26 cellular contexts compared by ENCODE assay signal in genomic region chr20:34004790-34005457, GRCh38.
"Had no signal": no experiment of that assay in that cellular context is flagged by ENCODE, and none has a peak within 500 bp of the region (broad histone marks: within the 10 kb centered on the region; RNA-seq: fewer than 3 reads in every experiment).

No MANE protein-coding gene starts in this region.

- ATAC-seq: activated CD8-positive, alpha-beta T cell treated with anti-CD3 and anti-CD28 coated beads, Interleukin-2, amount 10 ng/mL, durations not matched to agents 7 days and 5 days; esophagus mucosa; T-cell; upper lobe of right lung had no signal

- H2AFZ ChIP-seq: parathyroid adenoma had no signal

- H3K9me3 ChIP-seq: left ventricle myocardium inferior, sigmoid colon, testis, upper lobe of right lung had no signal

- H3K27me3 Mint-ChIP-seq: activated T-helper 17 cell treated with anti-CD3 and anti-CD28 coated beads, Interleukin-2, amount 50 U/mL, for 72 hours; T-cell had no signal

- DNase-seq: activated CD4-positive, alpha-beta T cell treated with anti-CD3 and anti-CD28 coated beads for 1 hour; activated CD4-positive, alpha-beta T cell treated with anti-CD3 and anti-CD28 coated beads, Interleukin-2, amount 50 U/mL, for 1 hour; activated CD8-positive, alpha-beta T cell treated with anti-CD3 and anti-CD28 coated beads, Interleukin-2, amount 10 ng/mL, durations not matched to agents 7 days and 5 days; central memory CD4-positive, alpha-beta T cell; effector memory CD4-positive, alpha-beta T cell; foreskin melanocyte; kidney glomerular epithelial cell; left ventricle myocardium inferior; nucleus accumbens; sigmoid colon; stimulated activated CD4-positive, alpha-beta T cell treated with anti-CD3 and anti-CD28 coated beads, Interleukin-15, amount 100 ng/mL, for 24 hours; stimulated activated CD8-positive, alpha-beta memory T cell treated with anti-CD3 and anti-CD28 coated beads, Interleukin-4, amount 100 ng/mL, for 48 hours; stimulated activated naive CD4-positive, alpha-beta T cell; T-cell; testis; upper lobe of right lung had no signal

- H3K27me3 ChIP-seq: sigmoid colon, testis, upper lobe of right lung had no signal

- H3K9ac ChIP-seq: parathyroid adenoma had no signal

- H3K4me3 ChIP-seq: left ventricle myocardium inferior, sigmoid colon, smooth muscle cell, testis, upper lobe of right lung had no signal

- H3K4me2 ChIP-seq: smooth muscle cell had no signal

- H3K27ac Mint-ChIP-seq: activated CD8-positive, alpha-beta T cell treated with anti-CD3 and anti-CD28 coated beads, Interleukin-2, amount 10 ng/mL, durations not matched to agents 7 days and 5 days; mesothelial cell of epicardium; T-helper 2 cell treated with Interferon-gamma antibody and Interleukin-4, amounts not matched to agents 5 μg/mL and 100 μg/mL, for 36 hours had no signal

- H3K36me3 ChIP-seq: left ventricle myocardium inferior, sigmoid colon, upper lobe of right lung had no signal

- H3K9me3 Mint-ChIP-seq: activated naive CD4-positive, alpha-beta T cell treated with anti-CD3 and anti-CD28 coated beads, Interleukin-2, amount 50 U/mL, for 72 hours; activated T-helper 17 cell treated with anti-CD3 and anti-CD28 coated beads, Interleukin-2, amount 50 U/mL, for 72 hours; T-cell; T-helper 2 cell treated with Interferon-gamma antibody and Interleukin-4, amounts not matched to agents 5 μg/mL and 100 μg/mL, for 36 hours had no signal

- H3K27ac ChIP-seq: left ventricle myocardium inferior, parathyroid adenoma, sigmoid colon, testis, upper lobe of right lung, VCaP had no signal

- H3K4me3 Mint-ChIP-seq: activated CD8-positive, alpha-beta T cell treated with anti-CD3 and anti-CD28 coated beads, Interleukin-2, amount 10 ng/mL, durations not matched to agents 7 days and 5 days; activated T-helper 17 cell treated with anti-CD3 and anti-CD28 coated beads, Interleukin-2, amount 50 U/mL, for 72 hours; mesothelial cell of epicardium; T-helper 2 cell treated with Interferon-gamma antibody and Interleukin-4, amounts not matched to agents 5 μg/mL and 100 μg/mL, for 36 hours had no signal

- FAIRE-seq: astrocyte, endothelial cell of umbilical vein had no signal
